ENCODE assay signal across 8 cellular contexts in the genomic region with DNA sequence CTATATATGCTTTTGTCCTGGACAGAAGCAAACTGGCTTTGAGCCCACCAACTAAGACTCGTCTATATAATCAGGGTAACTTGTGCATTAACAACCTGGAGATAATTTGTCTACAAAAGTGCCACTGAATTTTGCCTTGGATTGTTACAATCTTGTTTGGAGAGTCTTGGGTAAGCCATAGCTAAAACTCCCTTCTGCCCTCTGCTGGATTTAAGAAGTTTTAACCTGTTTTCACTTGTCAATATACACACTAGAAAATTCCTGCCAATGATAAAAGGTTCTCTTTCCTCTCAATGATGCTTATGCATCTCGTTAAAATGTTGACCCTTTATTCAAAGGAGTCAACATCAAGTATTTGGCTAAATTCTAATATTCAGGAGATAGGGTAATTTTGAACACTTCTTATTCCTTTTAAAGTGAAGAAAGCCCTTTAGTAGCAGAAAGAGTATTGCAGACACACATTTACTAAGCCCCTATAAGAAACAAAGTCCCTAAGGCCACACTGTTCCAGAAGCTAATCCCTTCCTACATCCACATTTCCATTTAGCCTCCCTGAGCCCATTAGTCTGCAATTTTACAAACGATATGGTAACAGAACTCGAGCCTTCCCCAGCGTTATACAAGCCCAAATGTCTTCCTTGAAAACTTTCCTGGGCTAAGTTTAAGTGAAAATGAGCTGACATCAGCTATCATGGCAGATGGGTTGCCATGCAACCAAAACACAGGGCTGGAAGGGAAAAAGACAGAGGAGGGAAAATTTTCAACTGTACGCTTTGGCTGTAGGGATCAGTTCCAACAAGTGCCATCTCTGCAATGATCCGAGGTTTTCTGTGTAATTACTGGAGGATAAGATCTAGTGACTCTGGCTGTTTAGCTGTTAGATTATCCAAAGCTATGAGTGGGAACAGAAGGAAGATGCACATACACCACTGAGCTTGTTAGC.
DNase-seq lines count a peak whose midpoint lies in the region; ATAC-seq, FAIRE-seq and TF ChIP-seq lines count a peak whose summit lies in the region.

No MANE protein-coding gene starts in this region.

- no peak overlapping the region for H2BK12ac ChIP-seq in H1 (ENCODE audit: low read depth, low read length)

- no peak overlapping the region for H3K4ac ChIP-seq in H1 (replicated peaks; ENCODE audit: insufficient read length, low read depth, low read length)

- no peak overlapping the region for H3K23ac ChIP-seq in H1 (ENCODE audit: insufficient read length)

- peaks cover 0 to 11% (median 2%) of the 10 kb centered on the region in 4 experiments; a peak in 3 of 8 replicates for H3K36me3 ChIP-seq in H1 (ENCODE audit: control insufficient read depth in 2 of 4, insufficient read depth in 4 of 4, low read length in 3 of 4)

- no peak overlapping the region for H3K27ac Mint-ChIP-seq in mesothelial cell of epicardium

- FAIRE-seq in A549 (lab: Jason Lieb, UNC) = peak; percentile 43
- peak; percentile 75 for FAIRE-seq in H1 (lab: Jason Lieb, UNC)

- no peak overlapping the region for H2BK15ac ChIP-seq in H1 (ENCODE audit: low read length)

- TF ChIP-seq EP300 in A549 (IDR thresholded peaks at IDR 0.05) (no peak), H1 (IDR thresholded peaks at IDR 0.05; ENCODE audit: borderline replicate concordance in 1 of 2, low read depth in 2 of 2, low read length in 2 of 2) (no peak)

- no peak overlapping the region for H4K8ac ChIP-seq in H1 (ENCODE audit: extremely low read depth, insufficient read depth, low read length)

- H3K4me1 Mint-ChIP-seq in mesothelial cell of epicardium = peaks cover 6% of the 10 kb centered on the region
- no peaks in the 10 kb centered on the region for H3K4me1 Mint-ChIP-seq in activated T-cell treated with anti-CD3 and anti-CD28 coated beads, Interleukin-2, amount 50 U/mL, for 4 hours (ENCODE audit: low read depth)

- TF ChIP-seq RAD21 in A549 (conservative IDR thresholded peaks at IDR 0.05 in 1 of 2, IDR thresholded peaks at IDR 0.05 in 1 of 2) (peak; percentile 33 to 43; a peak in 2 of 5 replicates), H1 (IDR thresholded peaks at IDR 0.05 in 1 of 2, conservative IDR thresholded peaks at IDR 0.05 in 1 of 2; ENCODE audit: low read depth in 2 of 2, low read length in 2 of 2) (peak; percentile 59 to 62)

- TF ChIP-seq CTCF in A549 (IDR thresholded peaks at IDR 0.05) = peak; percentile 52
- peak in 2 of 3 experiments; percentile 42 to 51; a peak in 2 of 4 replicates for TF ChIP-seq CTCF in H1 (IDR thresholded peaks at IDR 0.05; ENCODE audit: control extremely low read depth in 1 of 3, insufficient read depth in 1 of 3, low read depth in 1 of 3, low read length in 3 of 3)
- peak; percentile 60 for TF ChIP-seq CTCF in mesothelial cell of epicardium (IDR thresholded peaks at IDR 0.05; ENCODE audit: unreplicated experiment)

- no peaks in the 10 kb centered on the region for H3K4me1 ChIP-seq in A549
- peaks cover 0 to 3% (median 0%) of the 10 kb centered on the region in 4 experiments; a peak in 1 of 7 replicates for H3K4me1 ChIP-seq in H1 (replicated peaks in 1 of 4; ENCODE audit: control insufficient read depth in 3 of 4, insufficient read depth in 4 of 4, low read length in 3 of 4)

- no peak overlapping the region for H2AK5ac ChIP-seq in H1 (ENCODE audit: low read depth, low read length)

- DNase-seq in A549 (ENCODE audit: low read depth in 1 of 2, low spot score in 1 of 2) (peak; percentile 46 to 50), HT-29 (ENCODE audit: low spot score) (peak; percentile 60), NOMO-1 treated with DMSO at 0.1 percent for 48 hours (lab: John Stamatoyannopoulos, UW; ENCODE audit: unreplicated experiment) (peak; percentile 59), H1 (ENCODE audit: low read depth in 1 of 2, low spot score in 2 of 2) (no peak), mesothelial cell of epicardium (ENCODE audit: low spot score in 2 of 2, unreplicated experiment in 2 of 2) (no peak)
- no peak for DNase-seq in activated T-cell treated with anti-CD3 and anti-CD28 coated beads, Interleukin-2, amount 50 U/mL, for 4 hours

- POLR2A ChIA-PET in A549 (lab: Yijun Ruan, JAX) = no interaction called here
- POLR2A ChIA-PET in H1 (lab: Charles Lee; ENCODE audit: partially characterized antibody) = no interaction called here

- H3K79me1 ChIP-seq in H1 (ENCODE audit: low read depth, low read length) = peaks cover 2% of the 10 kb centered on the region; the same call in 1 of the 2 replicates

- no peaks in the 10 kb centered on the region for H3K27me3 ChIP-seq in H1 (replicated peaks in 1 of 4; ENCODE audit: control insufficient read depth in 3 of 4, extremely low read depth in 1 of 4, insufficient read depth in 3 of 4, low read length in 3 of 4)

- H3K9me3 Mint-ChIP-seq in mesothelial cell of epicardium = no peaks in the 10 kb centered on the region
- H3K9me3 Mint-ChIP-seq in activated T-cell treated with anti-CD3 and anti-CD28 coated beads, Interleukin-2, amount 50 U/mL, for 4 hours = no peaks in the 10 kb centered on the region

- H3K79me2 ChIP-seq in H1 (ENCODE audit: control insufficient read depth in 1 of 2, insufficient read depth in 2 of 2, low read length in 2 of 2) = peaks cover 0 to 36% of the 10 kb centered on the region in 2 experiments; a peak in 2 of 4 replicates

- H4K91ac ChIP-seq in H1 (replicated peaks; ENCODE audit: insufficient read length, low read length) = no peak overlapping the region

- H3K14ac ChIP-seq in H1 (ENCODE audit: insufficient read length) = no peak overlapping the region

- H3K4me3 ChIP-seq in A549 (no peak overlapping the region), H1 (ENCODE audit: extremely low read depth in 1 of 4, insufficient read depth in 2 of 4, low read depth in 3 of 4, low read length in 4 of 4) (no peak overlapping the region)

- ATAC-seq in A549 = peak; percentile 62 to 79; a peak in 4 of 6 replicates
- peak; percentile 77 for ATAC-seq in GM18498 (IDR thresholded peaks at IDR 0.05; ENCODE audit: unreplicated experiment)
- no peak for ATAC-seq in activated T-cell treated with anti-CD3 and anti-CD28 coated beads, Interleukin-2, amount 50 U/mL, for 4 hours
- no peak for ATAC-seq in GM19328 (IDR thresholded peaks at IDR 0.05; ENCODE audit: unreplicated experiment)

- CTCF ChIA-PET in A549 (lab: Yijun Ruan, JAX) (interaction anchor here (0.6 to 3.5 kb wide), 12 partner anchors 10 to 660 kb away, joined by 3 to 21 read pairs (median 4); no protein-coding TSS in a partner anchor), H1 (lab: Charles Lee; ENCODE audit: partially characterized antibody) (interaction anchor here (0.5 to 6.6 kb wide), 22 partner anchors 11 to 338 kb away, joined by 3 to 77 read pairs (median 4); a partner anchor contains a TSS)

- H3K4me3 Mint-ChIP-seq in mesothelial cell of epicardium = no peak overlapping the region
- H3K4me3 Mint-ChIP-seq in activated T-cell treated with anti-CD3 and anti-CD28 coated beads, Interleukin-2, amount 50 U/mL, for 4 hours = no peak overlapping the region

- H3K18ac ChIP-seq in H1 (ENCODE audit: extremely low read depth, low read length) = no peak overlapping the region

- H3K23me2 ChIP-seq in H1 (ENCODE audit: low read depth, low read length) = no peaks in the 10 kb centered on the region

- H3K36me3 Mint-ChIP-seq in mesothelial cell of epicardium = peaks cover 6% of the 10 kb centered on the region
- H3K36me3 Mint-ChIP-seq in activated T-cell treated with anti-CD3 and anti-CD28 coated beads, Interleukin-2, amount 50 U/mL, for 4 hours (ENCODE audit: insufficient read depth) = no peaks in the 10 kb centered on the region

- no peak overlapping the region for H2BK20ac ChIP-seq in H1 (ENCODE audit: low read length)

- H3K9me3 ChIP-seq in A549 (no peaks in the 10 kb centered on the region), H1 (ENCODE audit: insufficient read depth in 2 of 2, low read depth in 1 of 2, low read length in 1 of 2) (no peaks in the 10 kb centered on the region)

- H3K27me3 Mint-ChIP-seq in mesothelial cell of epicardium (ENCODE audit: low read depth) = no peaks in the 10 kb centered on the region
- no peaks in the 10 kb centered on the region for H3K27me3 Mint-ChIP-seq in activated T-cell treated with anti-CD3 and anti-CD28 coated beads, Interleukin-2, amount 50 U/mL, for 4 hours (ENCODE audit: low read depth)

- WGBS in A549 (ENCODE audit: missing lambda C conversion rate) = 59% methylated on average over 7 of the region's 7 CpGs
- 74% methylated on average over 7 of the region's 7 CpGs; no CpG with 5 or more reads in 1 of the 2 experiments for WGBS in H1 (ENCODE audit: extremely low coverage in 1 of 2, insufficient coverage in 1 of 2, insufficient read length in 1 of 2, insufficient replicate concordance in 2 of 2, low coverage in 1 of 2, low lambda C conversion rate in 2 of 2, missing lambda C conversion rate in 1 of 2), 2 experiments

- no peak overlapping the region for H3K4me2 ChIP-seq in A549
- no peak overlapping the region for H3K4me2 ChIP-seq in H1 (ENCODE audit: insufficient read depth in 1 of 2, low read depth in 2 of 2, low read length in 2 of 2)

- no peak overlapping the region for H2BK5ac ChIP-seq in H1 (ENCODE audit: low read depth, low read length)

- no peaks in the 10 kb centered on the region for H4K20me1 ChIP-seq in H1 (replicated peaks in 1 of 2; ENCODE audit: control insufficient read depth in 1 of 2, insufficient read depth in 2 of 2, low read length in 2 of 2)

- no peak overlapping the region for H4K5ac ChIP-seq in H1 (ENCODE audit: insufficient read length, low read depth, low read length)

- no peak overlapping the region for H3K9ac ChIP-seq in H1 (replicated peaks in 1 of 4; ENCODE audit: extremely low read depth in 1 of 4, low read depth in 3 of 4, low read length in 3 of 4)

- no peak for TF ChIP-seq POLR2A in A549 (IDR thresholded peaks at IDR 0.05; ENCODE audit: low read length)
- TF ChIP-seq POLR2A in H1 (IDR thresholded peaks at IDR 0.05; ENCODE audit: control extremely low read depth in 1 of 2, low read depth in 2 of 2, low read length in 2 of 2) = no peak

- no peak overlapping the region for H3K27ac ChIP-seq in A549
- H3K27ac ChIP-seq in H1 (ENCODE audit: low read depth, low read length) = no peak overlapping the region

- H2AFZ ChIP-seq in H1 (ENCODE audit: low read length) = no peak overlapping the region

- H2BK120ac ChIP-seq in H1 (replicated peaks; ENCODE audit: low read depth, low read length) = no peak overlapping the region

- no peak overlapping the region for H3K56ac ChIP-seq in H1 (replicated peaks; ENCODE audit: insufficient read length, low read depth, low read length)

TF ChIP-seq in A549, 52 proteins besides CTCF, POLR2A, EP300 and RAD21:
- peak; percentile 67 for TF ChIP-seq SMC3 (IDR thresholded peaks at IDR 0.05)
- TF ChIP-seq BHLHE40 (IDR thresholded peaks at IDR 0.05; ENCODE audit: low read depth, low read length) = no peak

TF ChIP-seq in H1, 55 proteins besides CTCF, POLR2A, EP300 and RAD21 (continues in another document):
- TF ChIP-seq ASH2L (IDR thresholded peaks at IDR 0.05; ENCODE audit: low read length) (no peak), CTBP2 (IDR thresholded peaks at IDR 0.05; ENCODE audit: borderline replicate concordance, insufficient read depth, insufficient read length, low read length) (no peak), PHF8 (conservative IDR thresholded peaks at IDR 0.05; ENCODE audit: low read depth, low read length) (no peak), RNF2 (IDR thresholded peaks at IDR 0.05; ENCODE audit: borderline replicate concordance, low read depth, low read length, missing control alignments, poor library complexity, severe bottlenecking) (no peak), ZNF274 (IDR thresholded peaks at IDR 0.05; ENCODE audit: borderline replicate concordance, extremely low read depth, low read length) (no peak)

Comparison
In these comparisons a context has a peak if more than half of its experiments do, and no peak if none do; other contexts are left out.
1. ATAC-seq: peak in A549 (2 of 2) and GM18498 (single experiment); none in activated T-cell treated with anti-CD3 and anti-CD28 coated beads, Interleukin-2, amount 50 U/mL, for 4 hours (0 of 2) and GM19328 (single experiment).
2. DNase-seq: peak in A549 (2 of 2), HT-29 (single experiment) and NOMO-1 treated with DMSO at 0.1 percent for 48 hours (single experiment); none in H1 (0 of 2), mesothelial cell of epicardium (0 of 2) and activated T-cell treated with anti-CD3 and anti-CD28 coated beads, Interleukin-2, amount 50 U/mL, for 4 hours (single experiment).
3. Peak in every context shown above with its lines, with median percentiles within 50 percentile points of each other: CTCF ChIP-seq.